In genomic region chr19:38478273-38478971, GRCh38 we compare ENCODE assay signal across 1 cellular context.
TF ChIP-seq lines count a peak whose summit lies in the region.

No MANE protein-coding gene starts in this region.

TF ChIP-seq in IMR-90, 13 proteins besides CTCF, POLR2A, EP300 and RAD21 (continued from another document):
- TF ChIP-seq FOS (IDR thresholded peaks at IDR 0.05; ENCODE audit: low read depth, low read length), result no peak
TF ChIP-seq in IMR-90: peak in this region for 0.
